ENCODE assay signal across 22 cellular contexts in the genomic region with DNA sequence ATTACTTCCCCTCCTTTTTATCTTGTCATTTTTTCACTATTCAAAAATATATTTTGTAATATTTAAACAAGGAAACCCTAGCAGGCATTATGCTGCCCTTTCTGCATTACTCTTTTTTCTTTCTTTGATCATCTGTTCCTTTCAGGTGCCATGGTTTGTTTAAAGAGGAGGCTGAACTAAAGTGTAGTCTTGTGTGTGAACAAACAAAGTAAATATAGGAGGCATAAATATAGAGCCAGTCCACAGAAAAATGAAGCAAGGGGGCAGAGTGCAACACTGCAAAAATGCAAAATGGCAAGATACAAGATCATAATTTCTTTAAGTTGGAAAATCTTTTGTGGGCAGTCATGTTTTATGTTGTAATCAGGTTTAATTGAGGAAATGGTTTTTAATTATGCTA.
"Had no signal": no experiment of that assay in that cellular context is flagged by ENCODE, and none has a peak within 500 bp of the region (broad histone marks: within the 10 kb centered on the region; RNA-seq: fewer than 3 reads in every experiment).

No MANE protein-coding gene starts in this region.

- H3K36me3 ChIP-seq: esophagus squamous epithelium, gastrocnemius medialis, thoracic aorta, vagina had no signal

- H3K4me3 ChIP-seq: coronary artery, esophagus squamous epithelium, gastrocnemius medialis, thoracic aorta, vagina had no signal

- H3K27me3 ChIP-seq: esophagus squamous epithelium, gastrocnemius medialis, vagina had no signal

- H3K27ac ChIP-seq: coronary artery, esophagus squamous epithelium, gastrocnemius medialis, thoracic aorta, vagina, VCaP had no signal

- ATAC-seq: activated CD4-positive, CD25-positive, alpha-beta regulatory T cell treated with anti-CD3 and anti-CD28 coated beads, Interleukin-2, amount 50 U/mL, for 24 hours; activated naive CD8-positive, alpha-beta T cell treated with anti-CD3 and anti-CD28 coated beads, Interleukin-2, amount 50 U/mL, for 24 hours; activated T-cell treated with anti-CD3 and anti-CD28 coated beads, Interleukin-2, amount 50 U/mL, for 72 hours; gastrocnemius medialis; left ventricle myocardium superior; natural killer cell had no signal

- DNase-seq: activated CD4-positive, alpha-beta memory T cell treated with anti-CD3 and anti-CD28 coated beads, Interleukin-2, amount 10 ng/mL, durations not matched to agents 7 days and 5 days; activated CD4-positive, alpha-beta T cell treated with anti-CD3 and anti-CD28 coated beads, Interleukin-2, amount 10 ng/mL, durations not matched to agents 24 days and 14 days; activated effector memory CD4-positive, alpha-beta T cell treated with Interleukin-2 at 50 U/mL for 16 hours; activated naive CD4-positive, alpha-beta T cell treated with anti-CD3 and anti-CD28 coated beads, Interleukin-2, amount 10 ng/mL, durations not matched to agents 7 days and 5 days; activated naive CD8-positive, alpha-beta T cell treated with anti-CD3 and anti-CD28 coated beads, Interleukin-2, amount 50 U/mL, for 24 hours; activated T-cell treated with anti-CD3 and anti-CD28 coated beads, Interleukin-2, amount 50 U/mL, for 72 hours; cerebellar nuclear complex; endodermal cell; esophagus squamous epithelium; gastrocnemius medialis; hippocampal formation; left ventricle myocardium superior; midbrain; natural killer cell; retina; stimulated activated CD4-positive, alpha-beta T cell treated with anti-CD3 and anti-CD28 coated beads, Interleukin-4, amount 100 ng/mL, for 24 hours; stimulated activated naive CD4-positive, alpha-beta T cell treated with Interleukin-2 at 50 U/mL for 16 hours had no signal

- H3K9me3 ChIP-seq: esophagus squamous epithelium, gastrocnemius medialis, thoracic aorta, vagina had no signal

- H3K4me1 ChIP-seq: esophagus squamous epithelium, gastrocnemius medialis, vagina had no signal
